ENCODE assay signal across 28 cellular contexts in genomic region chr19:50601407-50602088, GRCh38. TPM values are rescaled to one million over a fixed set of nuclear protein-coding genes. Genes with fewer than 3 reads are reported as not detected.
"Had no signal": no experiment of that assay in that cellular context is flagged by ENCODE, and none has a peak within 500 bp of the region (broad histone marks: within the 10 kb centered on the region; RNA-seq: fewer than 3 reads in every experiment).

No MANE protein-coding gene starts in this region.

- DNase-seq: activated CD4-positive, alpha-beta memory T cell treated with anti-CD3 and anti-CD28 coated beads, Interleukin-2, amount 10 ng/mL, durations not matched to agents 7 days and 5 days; activated CD4-positive, alpha-beta T cell treated with anti-CD3 and anti-CD28 coated beads for 1 hour; activated CD4-positive, alpha-beta T cell treated with anti-CD3 and anti-CD28 coated beads, Interleukin-2, amount 10 ng/mL, durations not matched to agents 7 days and 5 days; activated T-cell treated with anti-CD3 and anti-CD28 coated beads, Interleukin-2, amount 50 U/mL, for 4 hours; anterior cingulate cortex; endodermal cell; foreskin melanocyte; heart right ventricle; left lung; mesendoderm; natural killer cell; occipital lobe; psoas muscle; stomach; T-cell; tibial artery; upper lobe of right lung had no signal

- ATAC-seq: left lung, psoas muscle, T-cell, upper lobe of right lung, WTC11 had no signal

- H3K9me3 ChIP-seq: esophagus muscularis mucosa, heart right ventricle, left lung, psoas muscle, suprapubic skin, tibial artery, upper lobe of right lung had no signal

- H3K4me1 ChIP-seq: heart right ventricle, left lung, neural progenitor cell, parathyroid adenoma, psoas muscle, stomach, suprapubic skin, tibial artery, upper lobe of right lung had no signal

- H3K4me3 ChIP-seq: esophagus muscularis mucosa, heart right ventricle, left lung, lung, neural progenitor cell, psoas muscle, smooth muscle cell, stomach, suprapubic skin, tibial artery, upper lobe of right lung had no signal

- H3K36me3 ChIP-seq: esophagus muscularis mucosa, heart right ventricle, left lung, neural progenitor cell, stomach, suprapubic skin, tibial artery, upper lobe of right lung had no signal

- H3K27ac ChIP-seq: esophagus muscularis mucosa, heart right ventricle, left lung, neural progenitor cell, parathyroid adenoma, psoas muscle, stomach, suprapubic skin, tibial artery, upper lobe of right lung had no signal

RNA-seq across cellular contexts. Expression of gene LRRC4B, which starts 33.3 kb away (rescaled TPM):
- total RNA-seq: activated CD4-positive, alpha-beta memory T cell treated with anti-CD3 and anti-CD28 coated beads, Interleukin-2, amount 10 ng/mL, durations not matched to agents 7 days and 5 days; activated CD4-positive, alpha-beta T cell treated with anti-CD3 and anti-CD28 coated beads, Interleukin-2, amount 10 ng/mL, durations not matched to agents 7 days and 5 days; activated T-cell treated with anti-CD3 and anti-CD28 coated beads, Interleukin-2, amount 50 U/mL, for 4 hours; activated T-helper 2 cell treated with anti-CD3 and anti-CD28 coated beads, Interferon-gamma antibody, Interleukin-2, Interleukin-4, amounts not matched to agents 10 μg/mL and 5 μg/mL and 100 μg/mL, durations not matched to agents 14 hours and 24 hours and 36 hours; bronchial epithelial cell; glomerular endothelial cell; mononuclear cell; natural killer cell; T-cell had no signal

RNA-seq across cellular contexts. Expression of gene SYT3, which starts 38.1 kb away (rescaled TPM):
- total RNA-seq: activated CD4-positive, alpha-beta memory T cell treated with anti-CD3 and anti-CD28 coated beads, Interleukin-2, amount 10 ng/mL, durations not matched to agents 7 days and 5 days; activated CD4-positive, alpha-beta T cell treated with anti-CD3 and anti-CD28 coated beads, Interleukin-2, amount 10 ng/mL, durations not matched to agents 7 days and 5 days; activated T-helper 2 cell treated with anti-CD3 and anti-CD28 coated beads, Interferon-gamma antibody, Interleukin-2, Interleukin-4, amounts not matched to agents 10 μg/mL and 5 μg/mL and 100 μg/mL, durations not matched to agents 14 hours and 24 hours and 36 hours; bronchial epithelial cell; mononuclear cell; natural killer cell had no signal

RNA-seq across cellular contexts. Expression of gene C19orf81, which starts 47.7 kb away (rescaled TPM):
- total RNA-seq: activated CD4-positive, alpha-beta memory T cell treated with anti-CD3 and anti-CD28 coated beads, Interleukin-2, amount 10 ng/mL, durations not matched to agents 7 days and 5 days; activated CD4-positive, alpha-beta T cell treated with anti-CD3 and anti-CD28 coated beads, Interleukin-2, amount 10 ng/mL, durations not matched to agents 7 days and 5 days; activated T-helper 2 cell treated with anti-CD3 and anti-CD28 coated beads, Interferon-gamma antibody, Interleukin-2, Interleukin-4, amounts not matched to agents 10 μg/mL and 5 μg/mL and 100 μg/mL, durations not matched to agents 14 hours and 24 hours and 36 hours; bronchial epithelial cell; mononuclear cell; natural killer cell; stomach had no signal
